In the genomic region with DNA sequence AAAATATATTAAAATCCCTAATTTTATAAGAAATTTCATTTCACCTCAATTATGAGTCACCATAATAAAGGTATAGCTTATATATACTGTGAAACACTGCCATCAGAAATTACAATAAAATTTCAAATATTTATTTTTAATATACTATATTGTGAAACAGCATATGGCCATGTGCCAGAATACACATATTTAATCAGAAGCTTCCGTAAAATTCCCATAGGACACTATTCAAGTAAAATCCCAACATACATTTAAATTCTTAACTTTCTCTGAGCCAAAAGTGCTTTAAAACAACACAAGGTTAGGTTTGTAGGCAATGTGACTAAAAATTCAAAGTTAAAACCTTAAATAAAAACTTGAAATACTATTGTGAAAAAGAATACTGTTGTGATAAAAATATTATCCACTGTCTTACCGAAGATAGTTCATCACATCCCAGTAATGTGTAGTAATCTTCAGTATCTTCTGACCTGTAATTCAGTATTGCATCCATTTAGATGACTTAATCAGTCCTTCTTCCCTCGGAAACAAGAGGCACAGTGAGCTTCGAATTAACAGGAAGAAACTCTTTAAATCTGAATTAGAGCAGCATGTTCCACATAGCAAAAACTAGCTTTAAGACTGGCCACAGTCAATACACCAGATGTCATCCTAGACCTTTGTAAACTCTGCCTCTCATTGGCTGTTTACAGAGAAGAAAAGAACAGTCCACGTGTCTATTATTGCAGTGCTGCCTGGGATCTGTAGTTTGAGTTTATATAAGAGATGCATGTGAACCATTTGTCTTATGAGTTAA, we compare ENCODE assay signal across 8 cellular contexts. TPM values are rescaled to one million over a fixed set of nuclear protein-coding genes. Genes with fewer than 3 reads are reported as not detected.
DNase-seq lines count a peak whose midpoint lies in the region; ATAC-seq and TF ChIP-seq lines count a peak whose summit lies in the region.

Gene DNAJC12 (minus strand): TSS at position 670 of the 796 bp plus-strand sequence. CDS start 177 bp downstream, at position 493.

- peak within 1 kb of the TSS; percentile 76; the same call in 1 of the 2 replicates for H2AFZ ChIP-seq in OCI-LY1 (ENCODE audit: low read length)

- intact Hi-C loops in left lung (cut with DNase I) = no loop called here
- intact Hi-C loops in transverse colon (cut with DNase I; ENCODE audit: low total_unique reads) = no loop called here

- no peak for TF ChIP-seq EP300 in transverse colon (IDR thresholded peaks at IDR 0.05; ENCODE audit: low read depth)

- peaks cover 5% of the 10 kb centered on the region for H3K9me3 ChIP-seq in AG04450 (ENCODE audit: control insufficient read depth, insufficient read depth, low read length)
- H3K9me3 ChIP-seq in OCI-LY1 (ENCODE audit: low read length) = peaks cover 6% of the 10 kb centered on the region; the same call in 1 of the 2 replicates
- H3K9me3 ChIP-seq in left lung = no peaks in the 10 kb centered on the region
- no peaks in the 10 kb centered on the region for H3K9me3 ChIP-seq in transverse colon

- H3F3A ChIP-seq in OCI-LY1 (ENCODE audit: insufficient read depth, low read length) = no peaks in the 10 kb centered on the region

- WGBS in transverse colon (ENCODE audit: low coverage in 1 of 2), 2 donors = 15 to 18% methylated on average over 4 to 5 of the region's 5 CpGs

- H3K27ac ChIP-seq in AG04450 (ENCODE audit: low read depth, low read length) (no peak within 1 kb of the TSS), OCI-LY1 (ENCODE audit: low read depth, low read length, poor library complexity, severe bottlenecking) (peak within 1 kb of the TSS; percentile 40), left lung (no peak within 1 kb of the TSS), transverse colon (peak within 1 kb of the TSS in 3 of 4 donors; percentile 15 to 51 (median 42))

- CTCF ChIA-PET in AG04450 (lab: Charles Lee) = interaction anchor here (0.7 to 2.0 kb wide), 6 partner anchors 18 to 510 kb away, joined by 3 to 9 read pairs (median 4); no protein-coding TSS in a partner anchor

- in situ Hi-C loops in T47D (cut with HindIII; ENCODE audit: low pct_unique_long_range_greater_than_20kb, low sequenced_read_pairs) = no loop called here
- in situ Hi-C loops in transverse colon (cut with MboI; ENCODE audit: low pct_ligation_motif_present in 1 of 4, low pct_unique_long_range_greater_than_20kb in 1 of 4, low sequenced_read_pairs in 3 of 4) = no loop called here

- TF ChIP-seq CTCF in AG04450 (IDR thresholded peaks at IDR 0.05; ENCODE audit: low read depth, low read length) = no peak
- TF ChIP-seq CTCF in OCI-LY1 (IDR thresholded peaks at IDR 0.05; ENCODE audit: low read length) = no peak
- no peak for TF ChIP-seq CTCF in left lung (IDR thresholded peaks at IDR 0.05)
- no peak for TF ChIP-seq CTCF in transverse colon (IDR thresholded peaks at IDR 0.05)

- H3K36me3 ChIP-seq in OCI-LY1 (ENCODE audit: insufficient read depth, low read length) = no peaks in the 10 kb centered on the region
- no peaks in the 10 kb centered on the region for H3K36me3 ChIP-seq in left lung
- H3K36me3 ChIP-seq in transverse colon = no peaks in the 10 kb centered on the region

- DNase-seq in AG04450 (ENCODE audit: low read depth, low spot score) = peak; percentile 30
- peak; percentile 52 for DNase-seq in HT1080 (ENCODE audit: low read depth)
- DNase-seq in T47D (ENCODE audit: low read depth in 1 of 2, low spot score in 1 of 2) = peak; percentile 29 to 80
- DNase-seq in left lung = no peak
- no peak for DNase-seq in transverse colon

- ATAC-seq in GM18498 (IDR thresholded peaks at IDR 0.05; ENCODE audit: unreplicated experiment) (peak; percentile 65), left lung (peak; percentile 89), HG02840 (IDR thresholded peaks at IDR 0.05; ENCODE audit: low FRiP score, unreplicated experiment) (no peak)

- no peaks in the 10 kb centered on the region for H3K27me3 ChIP-seq in AG04450 (ENCODE audit: control insufficient read depth, insufficient read depth, low read length)
- H3K27me3 ChIP-seq in OCI-LY1 (ENCODE audit: insufficient read depth, low read length) = no peaks in the 10 kb centered on the region
- H3K27me3 ChIP-seq in left lung = no peaks in the 10 kb centered on the region
- H3K27me3 ChIP-seq in transverse colon = no peaks in the 10 kb centered on the region

- peak within 1 kb of the TSS; percentile 73 for H3K9ac ChIP-seq in OCI-LY1 (ENCODE audit: low read length)

- POLR2A ChIA-PET in AG04450 (lab: Yijun Ruan, JAX) = interaction anchor here (1.3 to 1.5 kb wide), 2 partner anchors 12 to 74 kb away, joined by 3 to 5 read pairs; no protein-coding TSS in a partner anchor

- peaks cover 10% of the 10 kb centered on the region for H3K79me2 ChIP-seq in OCI-LY1 (ENCODE audit: insufficient read depth, low read length)

- H3K4me2 ChIP-seq in OCI-LY1 (ENCODE audit: low read length) = peak within 1 kb of the TSS; percentile 91

- no peaks in the 10 kb centered on the region for H4K20me1 ChIP-seq in OCI-LY1 (ENCODE audit: insufficient read depth, low read length)

- peaks cover 25% of the 10 kb centered on the region for H3K4me1 ChIP-seq in OCI-LY1 (ENCODE audit: insufficient read depth, low read length, severe bottlenecking)
- H3K4me1 ChIP-seq in left lung = no peaks in the 10 kb centered on the region
- H3K4me1 ChIP-seq in transverse colon = no peaks in the 10 kb centered on the region

- no peak for TF ChIP-seq POLR2A in transverse colon (IDR thresholded peaks at IDR 0.05)

- peak within 1 kb of the TSS; percentile 14 for H3K4me3 ChIP-seq in AG04450 (ENCODE audit: low read depth, low read length)
- H3K4me3 ChIP-seq in OCI-LY1 (ENCODE audit: low read depth, low read length, poor library complexity, severe bottlenecking) = peak within 1 kb of the TSS; percentile 71
- H3K4me3 ChIP-seq in left lung = peak within 1 kb of the TSS; percentile 1 to 3
- peak within 1 kb of the TSS; percentile 5 to 19 (median 9) for H3K4me3 ChIP-seq in transverse colon

- no peaks in the 10 kb centered on the region for H3K9me2 ChIP-seq in OCI-LY1 (ENCODE audit: low read depth, low read length)

RNA-seq across cellular contexts. Expression of gene DNAJC12, which starts in this region (rescaled TPM):
- polyA plus RNA-seq in AG04450 (2011; rRNA removed) = 6.2 and 8.3 TPM in 2 replicates
- polyA minus RNA-seq in AG04450 (2011; rRNA and poly(A)+ RNA removed) = 0.74 and 1.7 TPM in 2 replicates
- 0.98 and 2.1 TPM in 2 replicates for total RNA-seq in HT1080 (2014; rRNA removed; shearing (Covaris generic))
- 0.42 and 0.98 TPM in 2 replicates for polyA plus RNA-seq in HT1080 (2015; cell fraction: cytosol; rRNA removed)
- polyA plus RNA-seq in HT1080 (2015; cell fraction: nucleus; rRNA removed) = 0.10 and 0.44 TPM in 2 replicates
- total RNA-seq in left lung = 1 to 10 TPM; 2.4 to 3.3 TPM
- 1 to 10 TPM; 2.0 to 8.7 (median 4.4) TPM for total RNA-seq in transverse colon

Comparison
In these comparisons a context has a peak if more than half of its experiments do, and no peak if none do; other contexts are left out.
1. DNase-seq: peak in AG04450 (single experiment), HT1080 (single experiment) and T47D (2 of 2); none in left lung (0 of 2) and transverse colon (single experiment).
2. H3K27ac ChIP-seq: peak in OCI-LY1 (single experiment) and transverse colon (3 of 4); none in AG04450 (single experiment) and left lung (0 of 2).
3. H3K4me3 ChIP-seq: peak in every context shown above with its lines; median percentile 71 in OCI-LY1; 14 in AG04450; 9 in transverse colon; 2 in left lung.